In the genomic region with DNA sequence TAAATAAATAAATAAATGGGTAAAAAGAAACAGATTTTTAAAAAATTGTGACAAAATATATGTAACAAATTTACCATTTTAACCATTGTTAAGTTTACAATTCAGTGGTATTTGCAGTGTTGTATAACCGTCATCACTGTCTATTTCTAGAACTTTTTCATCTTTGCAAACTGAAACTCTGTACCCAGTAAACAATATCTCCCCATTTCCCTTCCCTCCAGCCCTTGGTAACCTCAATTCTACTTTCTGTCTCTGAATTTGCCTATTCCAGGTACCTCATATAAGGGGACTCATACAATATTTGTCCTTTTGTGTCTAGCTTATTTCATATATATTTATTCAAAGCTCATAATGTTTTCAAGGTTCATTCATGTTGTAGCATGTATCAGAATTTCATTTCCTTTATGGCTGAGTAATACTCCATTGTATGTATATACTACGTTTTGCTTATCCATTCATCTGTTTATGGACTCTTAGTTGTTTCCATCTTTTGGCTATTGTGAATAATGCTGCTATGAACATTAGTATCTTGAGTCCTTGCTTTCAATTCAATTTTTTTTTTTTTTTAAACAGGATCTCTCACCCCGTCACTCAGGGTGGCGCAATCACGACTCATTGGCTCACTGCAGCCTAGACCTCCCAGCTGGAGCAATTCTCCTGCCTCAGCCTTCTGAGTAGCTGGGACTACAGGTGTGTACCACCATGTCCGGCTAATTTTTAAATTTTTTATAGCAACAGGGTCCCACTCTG, we compare ENCODE assay signal across 13 cellular contexts. TPM values are rescaled to one million over a fixed set of nuclear protein-coding genes. Genes with fewer than 3 reads are reported as not detected.
A peak's percentile ranks its signal among the peaks of the same experiment; 100 is the strongest.
DNase-seq lines count a peak whose midpoint lies in the region; ATAC-seq, FAIRE-seq and TF ChIP-seq lines count a peak whose summit lies in the region.
"Had no signal": no experiment of that assay in that cellular context is flagged by ENCODE, and none has a peak within 500 bp of the region (broad histone marks: within the 10 kb centered on the region; RNA-seq: fewer than 3 reads in every experiment).

No MANE protein-coding gene starts in this region.

- intact Hi-C loops in activated T-helper 1 cell treated with anti-CD3 and anti-CD28 coated beads, Interleukin-12 subunit alpha, Interleukin-12 subunit beta, Interleukin-2, Interleukin-4 antibody, amounts not matched to agents 30 ng/mL and 10 ng/mL and 1 ng/mL, durations not matched to agents 14 hours and 24 hours and 36 hours (cut with micrococcal nuclease), result loop anchor here (5.0 kb wide), 1 partner anchor 39 kb away; no protein-coding TSS in a partner anchor
- intact Hi-C loops in HepG2 (cut with micrococcal nuclease; ENCODE audit: unreplicated experiment), result loop anchor here (2.0 kb wide), 1 partner anchor 30 kb away; no protein-coding TSS in a partner anchor
- intact Hi-C loops in CD4-positive, alpha-beta T cell (cut with DNase I, micrococcal nuclease), result loop anchor here in 1 of 2 experiments (10.0 kb wide), 1 partner anchor 1136 kb away; the partner anchor contains the start of gene SNHG17

- no peak overlapping the region for H2AFZ ChIP-seq in HepG2 (ENCODE audit: low read length)

- peaks cover 45% of the 10 kb centered on the region for H3K79me2 ChIP-seq in HepG2 (ENCODE audit: insufficient read depth, low read length)

- H3K9ac ChIP-seq in HepG2 (ENCODE audit: insufficient read depth, low read depth, low read length), result no peak overlapping the region

- CTCF ChIA-PET in HepG2 (lab: Yijun Ruan, JAX; ENCODE audit: low intra/inter-chr PET ratio, low total read pairs), result no interaction called here
- CTCF ChIA-PET in CD4-positive, alpha-beta T cell (lab: Charles Lee), result no interaction called here

- H3K27me3 ChIP-seq in HepG2 (ENCODE audit: control insufficient read depth in 1 of 2, insufficient read depth in 2 of 2, low read length in 2 of 2), result no peaks in the 10 kb centered on the region
- H3K27me3 ChIP-seq in CD4-positive, alpha-beta T cell (ENCODE audit: control insufficient read depth, insufficient read depth, low read length), result no peaks in the 10 kb centered on the region

- TF ChIP-seq CTCF in HepG2 (CRISPR knock-in tag; IDR thresholded peaks at IDR 0.05), result no peak
- TF ChIP-seq CTCF in CD4-positive, alpha-beta T cell (IDR thresholded peaks at IDR 0.05), result no peak

- H3K27ac ChIP-seq in HepG2 (ENCODE audit: extremely low read length, insufficient read depth, low read length), result no peak overlapping the region
- H3K27ac ChIP-seq in CD4-positive, alpha-beta T cell (ENCODE audit: low read depth, low read length), result no peak overlapping the region

- no peaks in the 10 kb centered on the region for H3K9me3 Mint-ChIP-seq in activated T-helper 1 cell treated with anti-CD3 and anti-CD28 coated beads, Interleukin-12 subunit alpha, Interleukin-12 subunit beta, Interleukin-2, Interleukin-4 antibody, amounts not matched to agents 30 ng/mL and 10 ng/mL and 1 ng/mL, durations not matched to agents 14 hours and 24 hours and 36 hours
- H3K9me3 Mint-ChIP-seq in CD4-positive, alpha-beta T cell, result no peaks in the 10 kb centered on the region
- H3K9me3 Mint-ChIP-seq: activated naive CD4-positive, alpha-beta T cell treated with anti-CD3 and anti-CD28 coated beads for 36 hours had no signal

- no peak for FAIRE-seq in HepG2 (lab: Jason Lieb, UNC)

- peaks cover 47% of the 10 kb centered on the region for H3K36me3 Mint-ChIP-seq in activated T-helper 1 cell treated with anti-CD3 and anti-CD28 coated beads, Interleukin-12 subunit alpha, Interleukin-12 subunit beta, Interleukin-2, Interleukin-4 antibody, amounts not matched to agents 30 ng/mL and 10 ng/mL and 1 ng/mL, durations not matched to agents 14 hours and 24 hours and 36 hours (ENCODE audit: low read depth)
- H3K36me3 Mint-ChIP-seq in CD4-positive, alpha-beta T cell (ENCODE audit: low read depth), result peaks cover 69% of the 10 kb centered on the region

- no peak overlapping the region for H3K4me3 Mint-ChIP-seq in activated T-helper 1 cell treated with anti-CD3 and anti-CD28 coated beads, Interleukin-12 subunit alpha, Interleukin-12 subunit beta, Interleukin-2, Interleukin-4 antibody, amounts not matched to agents 30 ng/mL and 10 ng/mL and 1 ng/mL, durations not matched to agents 14 hours and 24 hours and 36 hours
- no peak overlapping the region for H3K4me3 Mint-ChIP-seq in CD4-positive, alpha-beta T cell
- H3K4me3 Mint-ChIP-seq: activated naive CD4-positive, alpha-beta T cell treated with anti-CD3 and anti-CD28 coated beads for 36 hours; naive thymus-derived CD4-positive, alpha-beta T cell had no signal

- no peak for TF ChIP-seq RAD21 in HepG2 (CRISPR knock-in tag; IDR thresholded peaks at IDR 0.05)

- peak; percentile 73 for ATAC-seq in HG02678 (IDR thresholded peaks at IDR 0.05; ENCODE audit: unreplicated experiment)
- no peak for ATAC-seq in HepG2
- ATAC-seq in GM18861 (IDR thresholded peaks at IDR 0.05; ENCODE audit: unreplicated experiment), result no peak
- no peak for ATAC-seq in CD4-positive, alpha-beta T cell (ENCODE audit: poor library complexity)
- no peak for ATAC-seq in HG03457 (IDR thresholded peaks at IDR 0.05; ENCODE audit: unreplicated experiment)
- ATAC-seq: naive thymus-derived CD4-positive, alpha-beta T cell had no signal

- in situ Hi-C loops in HepG2 (cut with HindIII; ENCODE audit: extremely low pct_ligation_motif_present, low pct_unique_long_range_greater_than_20kb), result no loop called here

- peak overlapping the region; percentile 40 for H3K27ac Mint-ChIP-seq in activated T-helper 1 cell treated with anti-CD3 and anti-CD28 coated beads, Interleukin-12 subunit alpha, Interleukin-12 subunit beta, Interleukin-2, Interleukin-4 antibody, amounts not matched to agents 30 ng/mL and 10 ng/mL and 1 ng/mL, durations not matched to agents 14 hours and 24 hours and 36 hours
- no peak overlapping the region for H3K27ac Mint-ChIP-seq in CD4-positive, alpha-beta T cell
- H3K27ac Mint-ChIP-seq: activated naive CD4-positive, alpha-beta T cell treated with anti-CD3 and anti-CD28 coated beads for 36 hours had no signal

- H4K20me1 ChIP-seq in HepG2 (ENCODE audit: insufficient read depth, low read length), result no peaks in the 10 kb centered on the region

- peaks cover 45% of the 10 kb centered on the region for H3K4me1 Mint-ChIP-seq in activated T-helper 1 cell treated with anti-CD3 and anti-CD28 coated beads, Interleukin-12 subunit alpha, Interleukin-12 subunit beta, Interleukin-2, Interleukin-4 antibody, amounts not matched to agents 30 ng/mL and 10 ng/mL and 1 ng/mL, durations not matched to agents 14 hours and 24 hours and 36 hours (ENCODE audit: low read depth)
- H3K4me1 Mint-ChIP-seq in CD4-positive, alpha-beta T cell (ENCODE audit: low read depth), result peaks cover 39% of the 10 kb centered on the region

- no TSS peak for BruUV-seq in HepG2 (replicated peaks; lab: Mats Ljungman, UMichigan)

- TF ChIP-seq EP300 in HepG2 (IDR thresholded peaks at IDR 0.05; ENCODE audit: low read depth in 2 of 2, low read length in 2 of 2) (no peak), HepG2 (CRISPR knock-in tag; IDR thresholded peaks at IDR 0.05; ENCODE audit: borderline replicate concordance) (no peak)

- H3K9me3 ChIP-seq in HepG2 (ENCODE audit: low read length), result no peaks in the 10 kb centered on the region
- no peaks in the 10 kb centered on the region for H3K9me3 ChIP-seq in CD4-positive, alpha-beta T cell (ENCODE audit: control insufficient read depth, low read length)
- H3K9me3 ChIP-seq: Caco-2 had no signal

- 94% methylated on average over 6 of the region's 6 CpGs for WGBS in HepG2 (ENCODE audit: low lambda C conversion rate)

- H3K4me3 ChIP-seq in HepG2 (replicated peaks in 1 of 3; ENCODE audit: insufficient read depth in 1 of 3, low read depth in 2 of 3, low read length in 3 of 3), result no peak overlapping the region

- POLR2A ChIA-PET in HepG2 (lab: Yijun Ruan, JAX), result interaction anchor here (1.0 to 4.0 kb wide), 3 partner anchors 9 to 34 kb away, joined by 3 to 27 read pairs (median 18); partner anchors contain the start of gene MANBAL
- POLR2A ChIA-PET in CD4-positive, alpha-beta T cell (lab: Charles Lee), result interaction anchor here (1.0 kb wide), 1 partner anchor 9 kb away, joined by 3 read pairs; the partner anchor contains the start of gene MANBAL

- peak; percentile 87 for DNase-seq in ELR (ENCODE audit: low read depth)
- no peak for DNase-seq in activated T-helper 1 cell treated with anti-CD3 and anti-CD28 coated beads, Interleukin-12 subunit alpha, Interleukin-12 subunit beta, Interleukin-2, Interleukin-4 antibody, amounts not matched to agents 30 ng/mL and 10 ng/mL and 1 ng/mL, durations not matched to agents 14 hours and 24 hours and 36 hours (ENCODE audit: low spot score)
- no peak for DNase-seq in HepG2 (ENCODE audit: low spot score)
- DNase-seq in CD4-positive, alpha-beta T cell, result no peak
- no peak for DNase-seq in nucleus accumbens (lab: John Stamatoyannopoulos, UW)
- DNase-seq: activated naive CD4-positive, alpha-beta T cell treated with anti-CD3 and anti-CD28 coated beads for 36 hours; naive thymus-derived CD4-positive, alpha-beta T cell; NCI-H1436 treated with DMSO at 0.1 percent for 48 hours; OCI-M1 had no signal

- TF ChIP-seq POLR2A in HepG2 (IDR thresholded peaks at IDR 0.05; ENCODE audit: insufficient read depth in 1 of 2, low read depth in 2 of 2, low read length in 2 of 2), result no peak

- H3K4me2 ChIP-seq in HepG2 (ENCODE audit: low read depth, low read length), result no peak overlapping the region

- peaks cover 27% of the 10 kb centered on the region for H3K4me1 ChIP-seq in HepG2 (ENCODE audit: insufficient read depth, low read length)

- H3K36me3 ChIP-seq in HepG2 (replicated peaks in 1 of 2; ENCODE audit: control insufficient read depth in 1 of 2, insufficient read depth in 2 of 2, low read length in 2 of 2), result peaks cover 22 to 27% of the 10 kb centered on the region in 2 experiments

- H3K27me3 Mint-ChIP-seq in activated T-helper 1 cell treated with anti-CD3 and anti-CD28 coated beads, Interleukin-12 subunit alpha, Interleukin-12 subunit beta, Interleukin-2, Interleukin-4 antibody, amounts not matched to agents 30 ng/mL and 10 ng/mL and 1 ng/mL, durations not matched to agents 14 hours and 24 hours and 36 hours (ENCODE audit: insufficient read depth), result no peaks in the 10 kb centered on the region
- H3K27me3 Mint-ChIP-seq in CD4-positive, alpha-beta T cell, result no peaks in the 10 kb centered on the region
- H3K27me3 Mint-ChIP-seq: naive thymus-derived CD4-positive, alpha-beta T cell had no signal

RNA-seq across cellular contexts. Expression of gene MANBAL, which starts 8.9 kb away (rescaled TPM):
- total RNA-seq in activated T-helper 1 cell treated with anti-CD3 and anti-CD28 coated beads, Interleukin-12 subunit alpha, Interleukin-12 subunit beta, Interleukin-2, Interleukin-4 antibody, amounts not matched to agents 30 ng/mL and 10 ng/mL and 1 ng/mL, durations not matched to agents 14 hours and 24 hours and 36 hours, result 14.6 and 16.4 TPM in 2 replicates
- 16.5 and 18.6 TPM in 2 replicates for total RNA-seq in HepG2 (2016; rRNA removed; fragmentation: Illumina TruSeq; extraction: Trizol)
- 10.8 and 15.2 TPM in 2 replicates for total RNA-seq in HepG2 (2016; cell fraction: cytosol; rRNA removed; fragmentation: Illumina TruSeq; extraction: Trizol; ENCODE audit: low read depth)
- total RNA-seq in HepG2 (2016; cell fraction: insoluble cytoplasmic fraction; rRNA removed; fragmentation: Illumina TruSeq; extraction: Trizol), result 15.1 and 16.2 TPM in 2 replicates
- total RNA-seq in HepG2 (2016; cell fraction: membrane; rRNA removed; fragmentation: Illumina TruSeq; extraction: Trizol), result 25.3 and 29.5 TPM in 2 replicates
- 15.3 and 19.6 TPM in 2 replicates for total RNA-seq in HepG2 (2016; cell fraction: nucleus; rRNA removed; fragmentation: Illumina TruSeq; extraction: Trizol)
- 70.2 and 74.1 TPM in 2 replicates for polyA plus RNA-seq in HepG2 (2011; rRNA removed)
- polyA plus RNA-seq in HepG2 (2011; cell fraction: cytosol; rRNA removed), result 93.3 and 98.4 TPM in 2 replicates
- polyA plus RNA-seq in HepG2 (2011; cell fraction: nucleus; rRNA removed), result 35.2 and 44.3 TPM in 2 replicates
- 45.7 and 46.8 TPM in 2 replicates for polyA plus RNA-seq in HepG2 (2012)
- polyA plus RNA-seq in HepG2 (2016; cell fraction: cytosol; fragmentation: Illumina TruSeq; extraction: Trizol; ENCODE audit: low read depth), result 48.1 and 71.4 TPM in 2 replicates
- 55.8 and 57.5 TPM in 2 replicates for polyA plus RNA-seq in HepG2 (2016; cell fraction: insoluble cytoplasmic fraction; fragmentation: Illumina TruSeq; extraction: Trizol; ENCODE audit: low read depth)
- polyA plus RNA-seq in HepG2 (2016; cell fraction: membrane; fragmentation: Illumina TruSeq; extraction: Trizol; ENCODE audit: low read depth), result 67.6 and 91.3 TPM in 2 replicates
- 68.3 and 69.5 TPM in 2 replicates for polyA plus RNA-seq in HepG2 (2016; cell fraction: nucleus; fragmentation: Illumina TruSeq; extraction: Trizol; ENCODE audit: insufficient read depth, low read depth)
- 47.1 and 62.0 TPM in 2 replicates for polyA minus RNA-seq in HepG2 (2011; rRNA and poly(A)+ RNA removed; ENCODE audit: low replicate concordance)
- polyA minus RNA-seq in HepG2 (2011; cell fraction: cytosol; rRNA and poly(A)+ RNA removed), result 11.5 and 14.7 TPM in 2 replicates
- 7.6 and 12.7 TPM in 2 replicates for polyA minus RNA-seq in HepG2 (2011; cell fraction: nucleus; rRNA and poly(A)+ RNA removed)
- 1 to 10 TPM; 3.5 to 4.2 TPM for total RNA-seq in CD4-positive, alpha-beta T cell

RNA-seq across cellular contexts. Expression of gene GHRH, which starts 36.8 kb away (rescaled TPM):
- total RNA-seq in activated T-helper 1 cell treated with anti-CD3 and anti-CD28 coated beads, Interleukin-12 subunit alpha, Interleukin-12 subunit beta, Interleukin-2, Interleukin-4 antibody, amounts not matched to agents 30 ng/mL and 10 ng/mL and 1 ng/mL, durations not matched to agents 14 hours and 24 hours and 36 hours, result not detected in 2 replicates
- not detected in 2 replicates for total RNA-seq in HepG2 (2016; rRNA removed; fragmentation: Illumina TruSeq; extraction: Trizol)
- total RNA-seq in HepG2 (2016; cell fraction: cytosol; rRNA removed; fragmentation: Illumina TruSeq; extraction: Trizol; ENCODE audit: low read depth), result not detected in 2 replicates
- not detected in 2 replicates for total RNA-seq in HepG2 (2016; cell fraction: insoluble cytoplasmic fraction; rRNA removed; fragmentation: Illumina TruSeq; extraction: Trizol)
- total RNA-seq in HepG2 (2016; cell fraction: membrane; rRNA removed; fragmentation: Illumina TruSeq; extraction: Trizol), result not detected in 2 replicates
- not detected in 2 replicates for total RNA-seq in HepG2 (2016; cell fraction: nucleus; rRNA removed; fragmentation: Illumina TruSeq; extraction: Trizol)
- polyA plus RNA-seq in HepG2 (2011; rRNA removed), result not detected in 2 replicates
- not detected in 2 replicates for polyA plus RNA-seq in HepG2 (2011; cell fraction: cytosol; rRNA removed)
- polyA plus RNA-seq in HepG2 (2011; cell fraction: nucleus; rRNA removed), result not detected in 2 replicates
- not detected in 2 replicates for polyA plus RNA-seq in HepG2 (2012)
- not detected in 2 replicates for polyA plus RNA-seq in HepG2 (2016; cell fraction: cytosol; fragmentation: Illumina TruSeq; extraction: Trizol; ENCODE audit: low read depth)
- polyA plus RNA-seq in HepG2 (2016; cell fraction: insoluble cytoplasmic fraction; fragmentation: Illumina TruSeq; extraction: Trizol; ENCODE audit: low read depth), result not detected in 2 replicates
- not detected in 2 replicates for polyA plus RNA-seq in HepG2 (2016; cell fraction: membrane; fragmentation: Illumina TruSeq; extraction: Trizol; ENCODE audit: low read depth)
- not detected in 2 replicates for polyA plus RNA-seq in HepG2 (2016; cell fraction: nucleus; fragmentation: Illumina TruSeq; extraction: Trizol; ENCODE audit: insufficient read depth, low read depth)
- not detected in 2 replicates for polyA minus RNA-seq in HepG2 (2011; rRNA and poly(A)+ RNA removed; ENCODE audit: low replicate concordance)
- not detected in 2 replicates for polyA minus RNA-seq in HepG2 (2011; cell fraction: cytosol; rRNA and poly(A)+ RNA removed)
- not detected in 2 replicates for polyA minus RNA-seq in HepG2 (2011; cell fraction: nucleus; rRNA and poly(A)+ RNA removed)
- total RNA-seq in CD4-positive, alpha-beta T cell, result not detected
- total RNA-seq: activated naive CD4-positive, alpha-beta T cell treated with anti-CD3 and anti-CD28 coated beads for 36 hours; Caco-2; naive thymus-derived CD4-positive, alpha-beta T cell had no signal
- polyA plus RNA-seq: naive thymus-derived CD4-positive, alpha-beta T cell had no signal

RNA-seq across cellular contexts. Expression of gene SRC, which starts 47.6 kb away (rescaled TPM):
- 6.2 and 6.4 TPM in 2 replicates for total RNA-seq in activated T-helper 1 cell treated with anti-CD3 and anti-CD28 coated beads, Interleukin-12 subunit alpha, Interleukin-12 subunit beta, Interleukin-2, Interleukin-4 antibody, amounts not matched to agents 30 ng/mL and 10 ng/mL and 1 ng/mL, durations not matched to agents 14 hours and 24 hours and 36 hours
- 54.7 and 59.7 TPM in 2 replicates for total RNA-seq in HepG2 (2016; rRNA removed; fragmentation: Illumina TruSeq; extraction: Trizol)
- total RNA-seq in HepG2 (2016; cell fraction: cytosol; rRNA removed; fragmentation: Illumina TruSeq; extraction: Trizol; ENCODE audit: low read depth), result 18.4 and 21.0 TPM in 2 replicates
- 48.2 and 56.8 TPM in 2 replicates for total RNA-seq in HepG2 (2016; cell fraction: insoluble cytoplasmic fraction; rRNA removed; fragmentation: Illumina TruSeq; extraction: Trizol)
- 25.3 and 30.3 TPM in 2 replicates for total RNA-seq in HepG2 (2016; cell fraction: membrane; rRNA removed; fragmentation: Illumina TruSeq; extraction: Trizol)
- 60.1 and 65.6 TPM in 2 replicates for total RNA-seq in HepG2 (2016; cell fraction: nucleus; rRNA removed; fragmentation: Illumina TruSeq; extraction: Trizol)
- 192 and 229 TPM in 2 replicates for polyA plus RNA-seq in HepG2 (2011; rRNA removed)
- 97.4 and 112 TPM in 2 replicates for polyA plus RNA-seq in HepG2 (2011; cell fraction: cytosol; rRNA removed)
- 448 and 459 TPM in 2 replicates for polyA plus RNA-seq in HepG2 (2011; cell fraction: nucleus; rRNA removed)
- polyA plus RNA-seq in HepG2 (2012), result 148 and 158 TPM in 2 replicates
- 3.4 and 4.0 TPM in 2 replicates for polyA plus RNA-seq in HepG2 (2016; cell fraction: cytosol; fragmentation: Illumina TruSeq; extraction: Trizol; ENCODE audit: low read depth)
- 43.5 and 52.9 TPM in 2 replicates for polyA plus RNA-seq in HepG2 (2016; cell fraction: insoluble cytoplasmic fraction; fragmentation: Illumina TruSeq; extraction: Trizol; ENCODE audit: low read depth)
- polyA plus RNA-seq in HepG2 (2016; cell fraction: membrane; fragmentation: Illumina TruSeq; extraction: Trizol; ENCODE audit: low read depth), result 13.5 and 16.0 TPM in 2 replicates
- 92.1 and 101 TPM in 2 replicates for polyA plus RNA-seq in HepG2 (2016; cell fraction: nucleus; fragmentation: Illumina TruSeq; extraction: Trizol; ENCODE audit: insufficient read depth, low read depth)
- polyA minus RNA-seq in HepG2 (2011; rRNA and poly(A)+ RNA removed; ENCODE audit: low replicate concordance), result 0.87 and 280 TPM in 2 replicates
- 92.5 and 127 TPM in 2 replicates for polyA minus RNA-seq in HepG2 (2011; cell fraction: cytosol; rRNA and poly(A)+ RNA removed)
- polyA minus RNA-seq in HepG2 (2011; cell fraction: nucleus; rRNA and poly(A)+ RNA removed), result 209 and 267 TPM in 2 replicates
- total RNA-seq in CD4-positive, alpha-beta T cell, result 1 to 10 TPM; 2.5 to 3.1 TPM
